In genomic region chr1:18104546-18105100, GRCh38 we compare ENCODE assay signal across 26 cellular contexts. TPM values are rescaled to one million over a fixed set of nuclear protein-coding genes. Genes with fewer than 3 reads are reported as not detected.
DNase-seq lines count a peak whose midpoint lies in the region; ATAC-seq, FAIRE-seq and TF ChIP-seq lines count a peak whose summit lies in the region.
"Had no signal": no experiment of that assay in that cellular context is flagged by ENCODE, and none has a peak within 500 bp of the region (broad histone marks: within the 10 kb centered on the region; RNA-seq: fewer than 3 reads in every experiment).

No MANE protein-coding gene starts in this region.

- H2BK12ac ChIP-seq in H1 (ENCODE audit: low read depth, low read length): 0 out of 2 replicates have a peak overlapping the region, but pooled peaks have one; percentile 17

- no peak overlapping the region for H3K4me2 ChIP-seq in GM23248 (ENCODE audit: unreplicated experiment)
- no peak overlapping the region for H3K4me2 ChIP-seq in H1 (ENCODE audit: insufficient read depth in 1 of 2, low read depth in 2 of 2, low read length in 2 of 2)
- H3K4me2 ChIP-seq in neural progenitor cell: peak overlapping the region; percentile 11
- H3K4me2 ChIP-seq: A549, SK-N-SH had no signal

- H3F3A ChIP-seq in GM23248 (ENCODE audit: insufficient read depth) (no peaks in the 10 kb centered on the region), neural progenitor cell (ENCODE audit: low read depth) (peaks cover 32% of the 10 kb centered on the region)

- TF ChIP-seq CTCF in H1 (IDR thresholded peaks at IDR 0.05; ENCODE audit: control extremely low read depth in 1 of 3, insufficient read depth in 1 of 3, low read depth in 1 of 3, low read length in 3 of 3) (no peak), neural progenitor cell (IDR thresholded peaks at IDR 0.05) (peak; percentile 13), coronary artery (IDR thresholded peaks at IDR 0.05) (no peak), esophagus muscularis mucosa (IDR thresholded peaks at IDR 0.05) (no peak)

- H4K8ac ChIP-seq in H1 (ENCODE audit: extremely low read depth, insufficient read depth, low read length): no peak overlapping the region

- no peaks in the 10 kb centered on the region for H3K9me3 ChIP-seq in GM23248 (ENCODE audit: low read depth)
- no peaks in the 10 kb centered on the region for H3K9me3 ChIP-seq in H1 (ENCODE audit: insufficient read depth in 2 of 2, low read depth in 1 of 2, low read length in 1 of 2)
- H3K9me3 ChIP-seq in neural progenitor cell (ENCODE audit: low read depth): no peaks in the 10 kb centered on the region
- no peaks in the 10 kb centered on the region for H3K9me3 ChIP-seq in esophagus muscularis mucosa
- H3K9me3 ChIP-seq: A549, SK-N-SH had no signal

- H4K91ac ChIP-seq in H1 (replicated peaks; ENCODE audit: insufficient read length, low read length): no peak overlapping the region

- H2AFZ ChIP-seq in GM23248 (no peak overlapping the region), H1 (ENCODE audit: low read length) (no peak overlapping the region), neural progenitor cell (replicated peaks) (no peak overlapping the region)

- H3K36me3 ChIP-seq in GM23248 (ENCODE audit: low read depth): no peaks in the 10 kb centered on the region
- no peaks in the 10 kb centered on the region for H3K36me3 ChIP-seq in H1 (ENCODE audit: control insufficient read depth in 2 of 4, insufficient read depth in 4 of 4, low read length in 3 of 4)
- H3K36me3 ChIP-seq in neural progenitor cell: no peaks in the 10 kb centered on the region
- H3K36me3 ChIP-seq in esophagus muscularis mucosa: no peaks in the 10 kb centered on the region

- H3K4me1 ChIP-seq in GM23248 (ENCODE audit: insufficient read depth) (no peaks in the 10 kb centered on the region), H1 (replicated peaks in 1 of 4; ENCODE audit: control insufficient read depth in 3 of 4, insufficient read depth in 4 of 4, low read length in 3 of 4) (peaks cover 15 to 25% (median 18%) of the 10 kb centered on the region in 4 experiments), neural progenitor cell (peaks cover 29% of the 10 kb centered on the region), esophagus muscularis mucosa (peaks cover 3 to 32% (median 27%) of the 10 kb centered on the region in 4 donors)

- no peak for TF ChIP-seq EP300 in H1 (IDR thresholded peaks at IDR 0.05; ENCODE audit: borderline replicate concordance in 1 of 2, low read depth in 2 of 2, low read length in 2 of 2)
- no peak for TF ChIP-seq EP300 in esophagus muscularis mucosa (IDR thresholded peaks at IDR 0.05)

- H3K27me3 Mint-ChIP-seq in neural progenitor cell (ENCODE audit: insufficient read depth, low read depth): peaks cover 44% of the 10 kb centered on the region

- no peak overlapping the region for H3K56ac ChIP-seq in H1 (replicated peaks; ENCODE audit: insufficient read length, low read depth, low read length)

- H3K9ac ChIP-seq in GM23248 (no peak overlapping the region), H1 (replicated peaks in 1 of 4; ENCODE audit: extremely low read depth in 1 of 4, low read depth in 3 of 4, low read length in 3 of 4) (no peak overlapping the region), neural progenitor cell (no peak overlapping the region)
- H3K9ac ChIP-seq: SK-N-SH had no signal

- no peak overlapping the region for H3K18ac ChIP-seq in H1 (ENCODE audit: extremely low read depth, low read length)

- peaks cover 24% of the 10 kb centered on the region for H3K23me2 ChIP-seq in H1 (ENCODE audit: low read depth, low read length)

- H3K4ac ChIP-seq in H1 (replicated peaks; ENCODE audit: insufficient read length, low read depth, low read length): no peak overlapping the region

- no peak overlapping the region for H2BK20ac ChIP-seq in H1 (ENCODE audit: low read length)

- peak; percentile 44 for DNase-seq in AG08396 (ENCODE audit: low spot score)
- DNase-seq in GM23248: peak; percentile 38
- DNase-seq in H1 (ENCODE audit: low read depth in 1 of 2, low spot score in 2 of 2): no peak
- peak; percentile 59 for DNase-seq in neural progenitor cell (ENCODE audit: low spot score)
- no peak for DNase-seq in coronary artery (ENCODE audit: low spot score)
- DNase-seq in esophagus muscularis mucosa (ENCODE audit: extremely low spot score): no peak
- DNase-seq in NCI-H2029 treated with DMSO at 0.1 percent for 48 hours (lab: John Stamatoyannopoulos, UW): no peak
- DNase-seq: C1 segment of cervical spinal cord; CD8-positive, alpha-beta memory T cell; GF-D8; H7; NCI-H1092; NCI-H1436 treated with DMSO at 0.1 percent for 48 hours; NCI-H2081; NCI-H2171; NCI-H345; NCI-H524; NCI-H774; NK-92 treated with Interleukin-12 subunit alpha and Interleukin-12 subunit beta, amount 100 ng/mL, for 24 hours; SIG-M5; SK-N-SH had no signal

- no peaks in the 10 kb centered on the region for H4K20me1 ChIP-seq in GM23248 (ENCODE audit: insufficient read depth)
- H4K20me1 ChIP-seq in H1 (replicated peaks in 1 of 2; ENCODE audit: control insufficient read depth in 1 of 2, insufficient read depth in 2 of 2, low read length in 2 of 2): peaks cover 3 to 21% of the 10 kb centered on the region in 2 experiments
- peaks cover 17% of the 10 kb centered on the region for H4K20me1 ChIP-seq in neural progenitor cell (ENCODE audit: low read depth)

- no peak overlapping the region for H3K27ac ChIP-seq in GM23248
- no peak overlapping the region for H3K27ac ChIP-seq in H1 (ENCODE audit: low read depth, low read length)
- H3K27ac ChIP-seq in neural progenitor cell: no peak overlapping the region
- no peak overlapping the region for H3K27ac ChIP-seq in coronary artery
- no peak overlapping the region for H3K27ac ChIP-seq in esophagus muscularis mucosa (replicated peaks in 1 of 4)
- H3K27ac ChIP-seq: A549 had no signal

- peaks cover 29% of the 10 kb centered on the region for H3K4me1 Mint-ChIP-seq in neural progenitor cell

- WGBS in GM23248 (ENCODE audit: low coverage in 1 of 2, low lambda C conversion rate in 2 of 2, missing lambda C conversion rate in 2 of 2), 2 experiments: 53 to 56% methylated on average over 9 of the region's 9 CpGs
- WGBS in H1 (ENCODE audit: extremely low coverage in 1 of 2, insufficient coverage in 1 of 2, insufficient read length in 1 of 2, insufficient replicate concordance in 2 of 2, low coverage in 1 of 2, low lambda C conversion rate in 2 of 2, missing lambda C conversion rate in 1 of 2), 2 experiments: 73% methylated on average over 9 of the region's 9 CpGs; no CpG with 5 or more reads in 1 of the 2 experiments
- WGBS in esophagus muscularis mucosa: 68% methylated on average over 7 of the region's 9 CpGs

- peaks cover 34% of the 10 kb centered on the region for H3K27me3 ChIP-seq in GM23248 (replicated peaks; ENCODE audit: insufficient read depth)
- H3K27me3 ChIP-seq in H1 (replicated peaks in 1 of 4; ENCODE audit: control insufficient read depth in 3 of 4, extremely low read depth in 1 of 4, insufficient read depth in 3 of 4, low read length in 3 of 4): peaks cover 8 to 38% (median 30%) of the 10 kb centered on the region in 4 experiments
- peaks cover 51% of the 10 kb centered on the region for H3K27me3 ChIP-seq in neural progenitor cell
- H3K27me3 ChIP-seq in esophagus muscularis mucosa: peaks cover 0 to 78% (median 29%) of the 10 kb centered on the region in 4 donors

- no peak overlapping the region for H2AK5ac ChIP-seq in H1 (ENCODE audit: low read depth, low read length)

- H3K36me3 Mint-ChIP-seq in neural progenitor cell: no peaks in the 10 kb centered on the region
- H3K36me3 Mint-ChIP-seq: CD8-positive, alpha-beta memory T cell had no signal

- H3K23ac ChIP-seq in H1 (ENCODE audit: insufficient read length): no peak overlapping the region

- H3K9me2 ChIP-seq in GM23248 (ENCODE audit: insufficient read depth): no peaks in the 10 kb centered on the region
- H3K9me2 ChIP-seq: SK-N-SH had no signal

- no peaks in the 10 kb centered on the region for H3K79me2 ChIP-seq in GM23248 (ENCODE audit: insufficient read depth)
- peaks cover 0 to 4% of the 10 kb centered on the region in 2 experiments; a peak in 1 of 4 replicates for H3K79me2 ChIP-seq in H1 (ENCODE audit: control insufficient read depth in 1 of 2, insufficient read depth in 2 of 2, low read length in 2 of 2)
- no peaks in the 10 kb centered on the region for H3K79me2 ChIP-seq in neural progenitor cell (ENCODE audit: low read depth)

- H3K79me1 ChIP-seq in H1 (ENCODE audit: low read depth, low read length): peaks cover 4% of the 10 kb centered on the region; the same call in 1 of the 2 replicates

- no peak overlapping the region for H3K27ac Mint-ChIP-seq in neural progenitor cell
- H3K27ac Mint-ChIP-seq: CD8-positive, alpha-beta memory T cell had no signal

- H3K4me3 ChIP-seq in GM23248 (no peak overlapping the region), H1 (ENCODE audit: extremely low read depth in 1 of 4, insufficient read depth in 2 of 4, low read depth in 3 of 4, low read length in 4 of 4) (no peak overlapping the region), neural progenitor cell (no peak overlapping the region), coronary artery (no peak overlapping the region), esophagus muscularis mucosa (no peak overlapping the region)
- H3K4me3 ChIP-seq: A549, K562 had no signal

- FAIRE-seq in H1 (lab: Jason Lieb, UNC): no peak
- FAIRE-seq: A549, HepG2, K562 had no signal

- peak; percentile 16 to 36; a peak in 3 of 4 replicates for TF ChIP-seq RAD21 in H1 (IDR thresholded peaks at IDR 0.05 in 1 of 2, conservative IDR thresholded peaks at IDR 0.05 in 1 of 2; ENCODE audit: low read depth in 2 of 2, low read length in 2 of 2)

- intact Hi-C loops in esophagus muscularis mucosa (cut with DNase I): no loop called here

- no peak overlapping the region for H2BK15ac ChIP-seq in H1 (ENCODE audit: low read length)

- in situ Hi-C loops in GM23248 (cut with MboI): loop anchor here (25.0 kb wide), 1 partner anchor 592 kb away; no protein-coding TSS in a partner anchor

- no peak overlapping the region for H3K4me3 Mint-ChIP-seq in neural progenitor cell
- H3K4me3 Mint-ChIP-seq: CD8-positive, alpha-beta memory T cell had no signal

- H2BK5ac ChIP-seq in H1 (ENCODE audit: low read depth, low read length): no peak overlapping the region

- POLR2A ChIA-PET in H1 (lab: Charles Lee; ENCODE audit: partially characterized antibody): interaction anchor here (1.8 kb wide), 1 partner anchor 14 kb away, joined by 6 read pairs; no protein-coding TSS in a partner anchor

- TF ChIP-seq POLR2A in H1 (IDR thresholded peaks at IDR 0.05; ENCODE audit: control extremely low read depth in 1 of 2, low read depth in 2 of 2, low read length in 2 of 2) (no peak), esophagus muscularis mucosa (IDR thresholded peaks at IDR 0.05; ENCODE audit: low read depth) (no peak)

- no peaks in the 10 kb centered on the region for H3K9me3 Mint-ChIP-seq in neural progenitor cell

- no peak overlapping the region for H3K14ac ChIP-seq in H1 (ENCODE audit: insufficient read length)

- H4K5ac ChIP-seq in H1 (ENCODE audit: insufficient read length, low read depth, low read length): no peak overlapping the region

- H2BK120ac ChIP-seq in H1 (replicated peaks; ENCODE audit: low read depth, low read length): no peak overlapping the region

- no peak for ATAC-seq in HG03439 (IDR thresholded peaks at IDR 0.05; ENCODE audit: unreplicated experiment)
- ATAC-seq: HepG2, K562 had no signal

- CTCF ChIA-PET in H1 (lab: Charles Lee; ENCODE audit: partially characterized antibody): interaction anchor here (0.7 to 2.6 kb wide), 8 partner anchors 10 to 437 kb away, joined by 3 to 16 read pairs (median 3); no protein-coding TSS in a partner anchor

RNA-seq across cellular contexts. Expression of gene IGSF21, which starts 3.0 kb away (rescaled TPM):
- not detected in 2 replicates for total RNA-seq in GM23248 (2014; rRNA removed; shearing (Covaris generic))
- not detected in 2 replicates for polyA plus RNA-seq in GM23248 (2016; fragmentation: Nextera tagmentation; extraction: Ambion mirVana)
- 28.5 and 29.1 TPM in 2 replicates for total RNA-seq in H1 (2021; fragmentation: NEBNext Ultra II Directional; extraction: Animal tissue kit (Norgen Biotek cat#: 25700))
- 22.5 and 37.6 TPM in 2 replicates for polyA plus RNA-seq in H1 (2011; rRNA removed)
- 13.3 TPM for polyA plus RNA-seq in H1 (2011; cell fraction: cytosol; rRNA removed)
- 27.6 TPM for polyA plus RNA-seq in H1 (2011; cell fraction: nucleus; rRNA removed)
- polyA plus RNA-seq in H1 (2012, experiment 1 of 2): 15.1 to 20.1 TPM (median 18.1 TPM) in 4 replicates
- 14.3 TPM for polyA plus RNA-seq in H1 (2012, experiment 2 of 2)
- 31.3 TPM for polyA plus RNA-seq in H1 (2013, experiment 1 of 2)
- 36.2 TPM for polyA plus RNA-seq in H1 (2013, experiment 2 of 2)
- 12.0 and 17.4 TPM in 2 replicates for polyA minus RNA-seq in H1 (2011; rRNA and poly(A)+ RNA removed)
- polyA minus RNA-seq in H1 (2011; cell fraction: cytosol; rRNA and poly(A)+ RNA removed): 19.3 TPM
- polyA minus RNA-seq in H1 (2011; cell fraction: nucleus; rRNA and poly(A)+ RNA removed): 14.6 TPM
- 1.7 and 6.9 TPM in 2 replicates for total RNA-seq in neural progenitor cell (ENCODE audit: low replicate concordance)
- 1 to 10 TPM; 1.1 to 2.7 (median 1.2) TPM for total RNA-seq in esophagus muscularis mucosa
- total RNA-seq: CD8-positive, alpha-beta memory T cell; HepG2; K562; LHCN-M2 had no signal
- polyA plus RNA-seq: A549; CD8-positive, alpha-beta memory T cell; HepG2; K562; SK-N-SH had no signal

Comparison
In these comparisons a context has a peak if more than half of its experiments do, and no peak if none do; other contexts are left out.
1. DNase-seq: peak in AG08396 (single experiment), GM23248 (single experiment) and neural progenitor cell (single experiment); none in H1 (0 of 2), coronary artery (single experiment), esophagus muscularis mucosa (single experiment) and NCI-H2029 treated with DMSO at 0.1 percent for 48 hours (single experiment).